ENCODE assay signal across 1 cellular context in the genomic region with DNA sequence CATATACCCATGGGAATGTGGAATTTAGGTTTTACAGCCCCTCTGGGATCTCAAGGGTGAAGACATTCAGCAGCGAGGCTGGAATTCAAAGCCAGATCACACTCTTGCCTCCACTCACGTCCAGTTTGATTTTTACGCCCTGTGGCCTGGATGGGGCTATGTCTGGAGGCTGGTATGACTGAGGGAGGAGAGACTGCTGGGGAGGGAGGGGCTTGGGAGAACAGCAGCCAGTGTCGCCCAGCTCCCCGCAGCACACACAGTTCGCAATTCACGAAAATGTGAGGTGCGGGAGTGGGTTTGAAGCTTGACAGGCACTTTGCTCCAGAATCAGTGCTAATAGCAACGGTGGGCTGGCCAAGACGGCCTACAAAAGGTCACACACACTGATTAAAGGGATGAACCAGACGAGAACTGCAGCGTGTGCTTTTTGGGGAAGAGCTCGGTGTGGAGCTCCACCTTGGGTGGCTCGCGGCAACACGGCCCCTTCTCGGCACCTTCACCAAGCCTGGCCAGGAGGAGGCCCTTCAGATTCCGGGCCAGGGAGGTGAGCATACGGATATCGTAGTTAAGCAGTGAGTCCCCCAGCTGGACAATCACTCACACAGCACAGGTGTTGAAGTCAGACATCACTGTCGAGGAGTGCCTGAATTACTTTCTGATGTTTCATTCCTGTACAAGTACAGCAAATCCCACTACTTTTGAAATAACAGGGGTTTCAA.
TF ChIP-seq lines count a peak whose summit lies in the region.

No MANE protein-coding gene starts in this region.

TF ChIP-seq in liver, 16 proteins besides CTCF, POLR2A, EP300 and RAD21 (continued from another document):
- TF ChIP-seq, protein P1, sequence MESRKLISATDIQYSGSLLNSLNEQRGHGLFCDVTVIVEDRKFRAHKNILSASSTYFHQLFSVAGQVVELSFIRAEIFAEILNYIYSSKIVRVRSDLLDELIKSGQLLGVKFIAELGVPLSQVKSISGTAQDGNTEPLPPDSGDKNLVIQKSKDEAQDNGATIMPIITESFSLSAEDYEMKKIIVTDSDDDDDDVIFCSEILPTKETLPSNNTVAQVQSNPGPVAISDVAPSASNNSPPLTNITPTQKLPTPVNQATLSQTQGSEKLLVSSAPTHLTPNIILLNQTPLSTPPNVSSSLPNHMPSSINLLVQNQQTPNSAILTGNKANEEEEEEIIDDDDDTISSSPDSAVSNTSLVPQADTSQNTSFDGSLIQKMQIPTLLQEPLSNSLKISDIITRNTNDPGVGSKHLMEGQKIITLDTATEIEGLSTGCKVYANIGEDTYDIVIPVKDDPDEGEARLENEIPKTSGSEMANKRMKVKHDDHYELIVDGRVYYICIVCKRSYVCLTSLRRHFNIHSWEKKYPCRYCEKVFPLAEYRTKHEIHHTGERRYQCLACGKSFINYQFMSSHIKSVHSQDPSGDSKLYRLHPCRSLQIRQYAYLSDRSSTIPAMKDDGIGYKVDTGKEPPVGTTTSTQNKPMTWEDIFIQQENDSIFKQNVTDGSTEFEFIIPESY (IDR thresholded peaks at IDR 0.05): no peak
- TF ChIP-seq EGR1 (IDR thresholded peaks at IDR 0.05; ENCODE audit: low read depth in 2 of 2): no peak
- no peak for TF ChIP-seq HNF4A (conservative IDR thresholded peaks at IDR 0.05)
TF ChIP-seq in liver: peak in this region for 0.
